In genomic region chr10:37957841-37958240, GRCh38 we compare ENCODE assay signal across 19 cellular contexts.
"Had no signal": no experiment of that assay in that cellular context is flagged by ENCODE, and none has a peak within 500 bp of the region (broad histone marks: within the 10 kb centered on the region; RNA-seq: fewer than 3 reads in every experiment).

No MANE protein-coding gene starts in this region.

- H3K27ac ChIP-seq: SJCRH30 had no signal

- H3K4me3 ChIP-seq: SJCRH30 had no signal

- DNase-seq: KBM-7, MV-4-11, NCI-H1048, NCI-H1105, NCI-H146, NCI-H1694 treated with DMSO at 0.1 percent for 48 hours, NCI-H1930, NCI-H2081, NCI-H2171, NCI-H226, NCI-H446, NCI-H510A, NCI-H524 treated with DMSO at 0.1 percent for 48 hours, NCI-H82, SHP77 treated with DMSO at 0.1 percent for 48 hours, SJCRH30, T-helper 1 cell had no signal

- H3K4me1 ChIP-seq: SJCRH30 had no signal

- H3K9me3 ChIP-seq: SJCRH30 had no signal

- ATAC-seq: Right ventricle myocardium inferior, SK-N-SH treated with all-trans-retinoic acid at 6 μM for 48 hours had no signal
